ENCODE assay signal across 20 cellular contexts in the genomic region with DNA sequence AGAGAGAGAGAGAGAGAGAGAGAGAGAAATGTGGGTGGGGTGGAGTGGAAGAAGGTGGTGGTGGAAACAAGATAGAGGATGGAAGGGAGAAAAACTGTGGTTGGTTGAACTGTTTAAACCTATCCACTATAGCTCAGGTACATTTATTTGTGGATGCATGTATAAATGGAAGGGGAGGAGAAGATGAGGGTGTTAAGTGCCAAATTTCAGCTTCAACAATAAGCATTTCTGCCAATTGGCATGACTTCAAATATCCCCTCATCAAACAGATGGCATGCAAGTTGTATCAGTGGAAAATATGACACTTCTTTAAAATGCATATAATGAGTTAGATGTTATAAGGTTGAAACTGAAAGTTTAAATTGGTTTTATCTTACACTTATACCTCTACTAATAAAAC.
"Had no signal": no experiment of that assay in that cellular context is flagged by ENCODE, and none has a peak within 500 bp of the region (broad histone marks: within the 10 kb centered on the region; RNA-seq: fewer than 3 reads in every experiment).

No MANE protein-coding gene starts in this region.

- H3K27me3 Mint-ChIP-seq: type B pancreatic cell had no signal

- H3K36me3 ChIP-seq: brain microvascular endothelial cell, neutrophil, ovary, thoracic aorta had no signal

- H3K4me1 ChIP-seq: foreskin keratinocyte had no signal

- H3K27ac ChIP-seq: brain microvascular endothelial cell, foreskin keratinocyte, neutrophil, ovary, thoracic aorta had no signal

- DNase-seq: activated CD4-positive, alpha-beta T cell treated with anti-CD3 and anti-CD28 coated beads for 4 hours; activated CD4-positive, alpha-beta T cell treated with anti-CD3 and anti-CD28 coated beads, Interleukin-2, amount 50 U/mL, for 48 hours; activated CD4-positive, CD25-positive, alpha-beta regulatory T cell; activated effector memory CD4-positive, alpha-beta T cell treated with anti-CD3 and anti-CD28 coated beads, Interleukin-2, amount 50 U/mL, for 16 hours; activated naive CD4-positive, alpha-beta T cell treated with anti-CD3 and anti-CD28 coated beads, Interleukin-2, amount 50 U/mL, for 16 hours; aorta; brain microvascular endothelial cell; effector memory CD4-positive, alpha-beta T cell; foreskin keratinocyte; left colon; ovary; right cardiac atrium; stimulated activated CD4-positive, alpha-beta T cell treated with anti-CD3 and anti-CD28 coated beads, Interleukin-4, amount 100 ng/mL, for 24 hours; stimulated activated naive CD4-positive, alpha-beta T cell treated with Interleukin-2 at 50 U/mL for 16 hours; T1000 had no signal

- H3K27ac Mint-ChIP-seq: memory B cell, nephron, type B pancreatic cell had no signal

- H3K4me3 Mint-ChIP-seq: memory B cell, nephron, type B pancreatic cell had no signal

- H3K27me3 ChIP-seq: brain microvascular endothelial cell, foreskin keratinocyte, neutrophil, ovary had no signal

- H3K9me3 ChIP-seq: neutrophil, ovary, thoracic aorta had no signal

- H3K36me3 Mint-ChIP-seq: memory B cell, type B pancreatic cell had no signal

- H3K9me3 Mint-ChIP-seq: memory B cell, nephron, type B pancreatic cell had no signal

- ATAC-seq: foreskin keratinocyte, left colon, right cardiac atrium had no signal

- H3K4me3 ChIP-seq: ovary, thoracic aorta had no signal
